ENCODE assay signal across 14 cellular contexts in genomic region chr13:99063178-99063577, GRCh38.
A peak's percentile ranks its signal among the peaks of the same experiment; 100 is the strongest.
DNase-seq lines count a peak whose midpoint lies in the region; ATAC-seq and TF ChIP-seq lines count a peak whose summit lies in the region.
"Had no signal": no experiment of that assay in that cellular context is flagged by ENCODE, and none has a peak within 500 bp of the region (broad histone marks: within the 10 kb centered on the region; RNA-seq: fewer than 3 reads in every experiment).

No MANE protein-coding gene starts in this region.

- H3K4me1 Mint-ChIP-seq in stimulated activated naive CD8-positive, alpha-beta T cell treated with anti-CD3 and anti-CD28 coated beads, Interleukin-15, Interleukin-2, amounts not matched to agents 100 ng/mL and 50 ng/mL, for 24 hours (ENCODE audit: low read depth): peaks cover 73% of the 10 kb centered on the region

- H3K4me3 ChIP-seq in esophagus muscularis mucosa: peak overlapping the region in 1 of 4 donors; percentile 33
- H3K4me3 ChIP-seq in psoas muscle: no peak overlapping the region

- no peak for TF ChIP-seq EP300 in esophagus muscularis mucosa (IDR thresholded peaks at IDR 0.05)

- H3K4me3 Mint-ChIP-seq in stimulated activated naive CD8-positive, alpha-beta T cell treated with anti-CD3 and anti-CD28 coated beads, Interleukin-15, Interleukin-2, amounts not matched to agents 100 ng/mL and 50 ng/mL, for 24 hours: no peak overlapping the region
- H3K4me3 Mint-ChIP-seq: activated CD4-positive, alpha-beta memory T cell treated with anti-CD3 and anti-CD28 coated beads for 36 hours; HFFc6; memory B cell had no signal

- H3K36me3 ChIP-seq in esophagus muscularis mucosa: no peaks in the 10 kb centered on the region
- H3K36me3 ChIP-seq in psoas muscle (ENCODE audit: insufficient read depth in 1 of 2, low read depth in 1 of 2): no peaks in the 10 kb centered on the region

- H3K27me3 Mint-ChIP-seq in stimulated activated naive CD8-positive, alpha-beta T cell treated with anti-CD3 and anti-CD28 coated beads, Interleukin-15, Interleukin-2, amounts not matched to agents 100 ng/mL and 50 ng/mL, for 24 hours: no peaks in the 10 kb centered on the region
- H3K27me3 Mint-ChIP-seq: activated CD4-positive, alpha-beta memory T cell treated with anti-CD3 and anti-CD28 coated beads for 36 hours; memory B cell had no signal

- no peak for ATAC-seq in stimulated activated naive CD8-positive, alpha-beta T cell treated with anti-CD3 and anti-CD28 coated beads, Interleukin-15, Interleukin-2, amounts not matched to agents 100 U/mL and 50 U/mL, for 24 hours
- ATAC-seq in psoas muscle (no peak), GM21390 (IDR thresholded peaks at IDR 0.05; ENCODE audit: unreplicated experiment) (no peak)

- no peaks in the 10 kb centered on the region for H3K27me3 ChIP-seq in esophagus muscularis mucosa
- no peaks in the 10 kb centered on the region for H3K27me3 ChIP-seq in psoas muscle (ENCODE audit: insufficient read depth in 3 of 3, low read length in 2 of 3)

- WGBS in esophagus muscularis mucosa: 80% methylated on average over 8 of the region's 8 CpGs
- 89 to 94% (median 91%) methylated on average over 8 of the region's 8 CpGs for WGBS in psoas muscle, 3 donors

- peak overlapping the region; percentile 43 for H3K27ac Mint-ChIP-seq in stimulated activated naive CD8-positive, alpha-beta T cell treated with anti-CD3 and anti-CD28 coated beads, Interleukin-15, Interleukin-2, amounts not matched to agents 100 ng/mL and 50 ng/mL, for 24 hours
- H3K27ac Mint-ChIP-seq: activated CD4-positive, alpha-beta memory T cell treated with anti-CD3 and anti-CD28 coated beads for 36 hours; HFFc6; memory B cell had no signal

- no peak for TF ChIP-seq POLR2A in esophagus muscularis mucosa (IDR thresholded peaks at IDR 0.05; ENCODE audit: low read depth)

- H3K9me3 ChIP-seq in esophagus muscularis mucosa (no peaks in the 10 kb centered on the region), psoas muscle (no peaks in the 10 kb centered on the region)

- H3K27ac ChIP-seq in esophagus muscularis mucosa (replicated peaks in 1 of 4) (peak overlapping the region; percentile 75 to 83 (median 80)), psoas muscle (peak overlapping the region; percentile 41)

- H3K4me1 ChIP-seq in esophagus muscularis mucosa (peaks cover 26 to 100% (median 98%) of the 10 kb centered on the region in 4 donors), psoas muscle (no peaks in the 10 kb centered on the region)

- no peaks in the 10 kb centered on the region for H3K9me3 Mint-ChIP-seq in stimulated activated naive CD8-positive, alpha-beta T cell treated with anti-CD3 and anti-CD28 coated beads, Interleukin-15, Interleukin-2, amounts not matched to agents 100 ng/mL and 50 ng/mL, for 24 hours
- H3K9me3 Mint-ChIP-seq: activated CD4-positive, alpha-beta memory T cell treated with anti-CD3 and anti-CD28 coated beads for 36 hours; memory B cell had no signal

- peaks cover 10% of the 10 kb centered on the region for H3K36me3 Mint-ChIP-seq in stimulated activated naive CD8-positive, alpha-beta T cell treated with anti-CD3 and anti-CD28 coated beads, Interleukin-15, Interleukin-2, amounts not matched to agents 100 ng/mL and 50 ng/mL, for 24 hours (ENCODE audit: low read depth)

- TF ChIP-seq CTCF in esophagus muscularis mucosa (IDR thresholded peaks at IDR 0.05) (no peak), psoas muscle (IDR thresholded peaks at IDR 0.05) (no peak)

- DNase-seq in stimulated activated naive CD8-positive, alpha-beta T cell treated with anti-CD3 and anti-CD28 coated beads, Interleukin-15, Interleukin-2, amounts not matched to agents 100 U/mL and 50 U/mL, for 24 hours: no peak
- DNase-seq in esophagus muscularis mucosa (ENCODE audit: extremely low spot score) (no peak), psoas muscle (no peak), NCI-H2029 (lab: John Stamatoyannopoulos, UW) (no peak), KG1 (lab: John Stamatoyannopoulos, UW) (no peak)
- DNase-seq in activated CD4-positive, CD25-positive, alpha-beta regulatory T cell (lab: John Stamatoyannopoulos, UW): no peak
- DNase-seq: activated CD4-positive, alpha-beta memory T cell treated with anti-CD3 and anti-CD28 coated beads for 36 hours; GF-D8; HFFc6; Karpas-422; NCI-H1436 had no signal

- intact Hi-C loops in esophagus muscularis mucosa (cut with DNase I): no loop called here
- intact Hi-C loops in psoas muscle (cut with DNase I): no loop called here
